In genomic region chr4:77203380-77204197, GRCh38 we compare ENCODE assay signal across 8 cellular contexts. TPM values are rescaled to one million over a fixed set of nuclear protein-coding genes. Genes with fewer than 3 reads are reported as not detected.
DNase-seq lines count a peak whose midpoint lies in the region; ATAC-seq and TF ChIP-seq lines count a peak whose summit lies in the region.

No MANE protein-coding gene starts in this region.

- no peak overlapping the region for H3K27ac ChIP-seq in lower lobe of right lung

- no peaks in the 10 kb centered on the region for H3K4me1 ChIP-seq in lower lobe of right lung

- no peaks in the 10 kb centered on the region for H3K9me3 ChIP-seq in lower lobe of right lung

- TF ChIP-seq CTCF in lower lobe of right lung (IDR thresholded peaks at IDR 0.05), result peak; percentile 84

- no peak overlapping the region for H3K4me3 ChIP-seq in lower lobe of right lung

- peak; percentile 79 for ATAC-seq in HG02678 (IDR thresholded peaks at IDR 0.05; ENCODE audit: unreplicated experiment)
- peak; percentile 75 to 80 for ATAC-seq in lower lobe of right lung

- no peaks in the 10 kb centered on the region for H3K27me3 ChIP-seq in lower lobe of right lung (ENCODE audit: low read depth)

- H3K36me3 ChIP-seq in lower lobe of right lung, result no peaks in the 10 kb centered on the region

- intact Hi-C loops in lower lobe of right lung (cut with DNase I), result no loop called here

- DNase-seq in DMS 273 (lab: John Stamatoyannopoulos, UW; ENCODE audit: unreplicated experiment) (peak; percentile 84), DMS 273 treated with DMSO at 0.1 percent for 48 hours (lab: John Stamatoyannopoulos, UW) (no peak), NCI-H2171 treated with DMSO at 0.1 percent for 48 hours (lab: John Stamatoyannopoulos, UW) (peak; percentile 3), dermis microvascular lymphatic vessel endothelial cell (ENCODE audit: low read depth in 2 of 2) (peak; percentile 65 to 70), lower lobe of right lung (no peak)
- peak; percentile 28 to 63 for DNase-seq in activated CD4-positive, alpha-beta T cell treated with anti-CD3 and anti-CD28 coated beads, Interleukin-2, amount 50 U/mL, for 24 hours (ENCODE audit: low read depth in 1 of 2, low spot score in 1 of 2)
- peak; percentile 42 for DNase-seq in stimulated activated CD8-positive, alpha-beta memory T cell treated with anti-CD3 and anti-CD28 coated beads, Interleukin-15, amount 100 ng/mL, for 1 hour (ENCODE audit: low read depth)

RNA-seq across cellular contexts. Expression of gene CCNG2, which starts 46.6 kb away (rescaled TPM):
- total RNA-seq in dermis microvascular lymphatic vessel endothelial cell, result 15.4 and 24.7 TPM in 2 replicates
- 39.3 TPM for total RNA-seq in lower lobe of right lung

Comparison
In these comparisons a context has a peak if more than half of its experiments do, and no peak if none do; other contexts are left out.
1. DNase-seq: peak in DMS 273 (single experiment), NCI-H2171 treated with DMSO at 0.1 percent for 48 hours (single experiment), activated CD4-positive, alpha-beta T cell treated with anti-CD3 and anti-CD28 coated beads, Interleukin-2, amount 50 U/mL, for 24 hours (2 of 2), dermis microvascular lymphatic vessel endothelial cell (2 of 2) and stimulated activated CD8-positive, alpha-beta memory T cell treated with anti-CD3 and anti-CD28 coated beads, Interleukin-15, amount 100 ng/mL, for 1 hour (single experiment); none in DMS 273 treated with DMSO at 0.1 percent for 48 hours (single experiment) and lower lobe of right lung (single experiment).